ENCODE assay signal across 1 cellular context in the genomic region with DNA sequence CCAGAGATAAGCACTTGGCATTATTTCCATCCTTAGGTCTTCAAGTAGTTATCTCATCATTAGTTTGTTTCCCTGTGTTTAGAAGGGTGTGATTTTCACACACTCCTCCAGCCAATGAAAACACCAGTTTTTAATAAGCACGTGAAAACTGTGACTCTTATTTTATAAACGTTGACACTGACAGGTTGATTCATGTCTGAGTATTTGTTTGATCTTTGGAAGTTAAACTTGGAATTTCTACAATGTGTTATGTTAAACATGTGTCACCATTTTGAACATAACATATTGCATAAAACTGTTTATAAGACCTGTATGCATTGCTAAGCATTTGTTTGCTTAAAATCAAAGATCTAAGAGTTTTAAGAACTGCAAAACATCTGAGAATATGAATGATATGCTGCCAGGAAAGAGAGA.
TF ChIP-seq lines count a peak whose summit lies in the region.

No MANE protein-coding gene starts in this region.

TF ChIP-seq in HepG2, 621 proteins besides CTCF, POLR2A, EP300 and RAD21 (continued from another document and continues in another):
- TF ChIP-seq CEBPZ (IDR thresholded peaks at IDR 0.05; ENCODE audit: low read length) (no peak), FOXK2 (IDR thresholded peaks at IDR 0.05) (peak; percentile 6; the same call in 1 of the 2 replicates), DDIT3 (CRISPR knock-in tag; IDR thresholded peaks at IDR 0.05) (no peak), HOXD1 (CRISPR knock-in tag; IDR thresholded peaks at IDR 0.05) (peak; percentile 33; the same call in 1 of the 2 replicates), SOX6 (IDR thresholded peaks at IDR 0.05) (no peak), SOX6 (CRISPR knock-in tag; IDR thresholded peaks at IDR 0.05) (peak; percentile 55; the same call in 1 of the 2 replicates), ZFP82 (CRISPR knock-in tag; IDR thresholded peaks at IDR 0.05; ENCODE audit: borderline replicate concordance) (no peak), BHLHE40 (IDR thresholded peaks at IDR 0.05; ENCODE audit: low read length) (peak; percentile 87), HOXA5 (CRISPR knock-in tag; IDR thresholded peaks at IDR 0.05) (peak; percentile 77; the same call in 1 of the 2 replicates), ZBTB46 (CRISPR knock-in tag; IDR thresholded peaks at IDR 0.05; ENCODE audit: borderline replicate concordance) (no peak), CENPT (CRISPR knock-in tag; IDR thresholded peaks at IDR 0.05; ENCODE audit: low read depth) (no peak), ZFP36L2 (CRISPR knock-in tag; IDR thresholded peaks at IDR 0.05) (no peak), EHMT2 (IDR thresholded peaks at IDR 0.05; ENCODE audit: borderline replicate concordance, low read depth, low read length) (peak; percentile 58; the same call in 1 of the 2 replicates), HDAC2 (CRISPR knock-in tag; IDR thresholded peaks at IDR 0.05) (0 out of 2 replicates have a peak, but pooled peaks have one; percentile 26), ZNF362 (CRISPR knock-in tag; IDR thresholded peaks at IDR 0.05; ENCODE audit: borderline replicate concordance) (peak; percentile 62; the same call in 1 of the 2 replicates), AKAP8 (CRISPR knock-in tag; IDR thresholded peaks at IDR 0.05) (no peak), CEBPB (IDR thresholded peaks at IDR 0.05; ENCODE audit: borderline replicate concordance, low read depth, low read length) (peak; percentile 23; the same call in 1 of the 2 replicates), TCF7 (IDR thresholded peaks at IDR 0.05; ENCODE audit: low read depth) (peak; percentile 85), SAP130 (CRISPR knock-in tag; IDR thresholded peaks at IDR 0.05; ENCODE audit: low read depth) (peak; percentile 69), GABPA (IDR thresholded peaks at IDR 0.05; ENCODE audit: low read depth, low read length) (no peak), GABPA (CRISPR knock-in tag; IDR thresholded peaks at IDR 0.05; ENCODE audit: low read depth) (0 out of 2 replicates have a peak, but pooled peaks have one; percentile 26), HMG20A (CRISPR knock-in tag; IDR thresholded peaks at IDR 0.05; ENCODE audit: borderline replicate concordance) (peak; percentile 55; the same call in 1 of the 2 replicates), CEBPG (CRISPR knock-in tag; IDR thresholded peaks at IDR 0.05) (peak; percentile 45; the same call in 1 of the 2 replicates), THAP11 (CRISPR knock-in tag; IDR thresholded peaks at IDR 0.05) (0 out of 2 replicates have a peak, but pooled peaks have one; percentile 24), ZNF501 (CRISPR knock-in tag; IDR thresholded peaks at IDR 0.05) (no peak), MNT (IDR thresholded peaks at IDR 0.05) (peak; percentile 33; the same call in 1 of the 2 replicates), MED13 (CRISPR knock-in tag; IDR thresholded peaks at IDR 0.05) (no peak)
- TF ChIP-seq, protein P1, sequence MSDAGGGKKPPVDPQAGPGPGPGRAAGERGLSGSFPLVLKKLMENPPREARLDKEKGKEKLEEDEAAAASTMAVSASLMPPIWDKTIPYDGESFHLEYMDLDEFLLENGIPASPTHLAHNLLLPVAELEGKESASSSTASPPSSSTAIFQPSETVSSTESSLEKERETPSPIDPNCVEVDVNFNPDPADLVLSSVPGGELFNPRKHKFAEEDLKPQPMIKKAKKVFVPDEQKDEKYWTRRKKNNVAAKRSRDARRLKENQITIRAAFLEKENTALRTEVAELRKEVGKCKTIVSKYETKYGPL (CRISPR knock-in tag; IDR thresholded peaks at IDR 0.05), result no peak
- TF ChIP-seq, protein P2, sequence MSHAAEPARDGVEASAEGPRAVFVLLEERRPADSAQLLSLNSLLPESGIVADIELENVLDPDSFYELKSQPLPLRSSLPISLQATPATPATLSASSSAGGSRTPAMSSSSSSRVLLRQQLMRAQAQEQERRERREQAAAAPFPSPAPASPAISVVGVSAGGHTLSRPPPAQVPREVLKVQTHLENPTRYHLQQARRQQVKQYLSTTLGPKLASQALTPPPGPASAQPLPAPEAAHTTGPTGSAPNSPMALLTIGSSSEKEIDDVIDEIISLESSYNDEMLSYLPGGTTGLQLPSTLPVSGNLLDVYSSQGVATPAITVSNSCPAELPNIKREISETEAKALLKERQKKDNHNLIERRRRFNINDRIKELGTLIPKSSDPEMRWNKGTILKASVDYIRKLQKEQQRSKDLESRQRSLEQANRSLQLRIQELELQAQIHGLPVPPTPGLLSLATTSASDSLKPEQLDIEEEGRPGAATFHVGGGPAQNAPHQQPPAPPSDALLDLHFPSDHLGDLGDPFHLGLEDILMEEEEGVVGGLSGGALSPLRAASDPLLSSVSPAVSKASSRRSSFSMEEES (CRISPR knock-in tag; IDR thresholded peaks at IDR 0.05), result peak; percentile 51; the same call in 1 of the 2 replicates
- TF ChIP-seq, protein P3, sequence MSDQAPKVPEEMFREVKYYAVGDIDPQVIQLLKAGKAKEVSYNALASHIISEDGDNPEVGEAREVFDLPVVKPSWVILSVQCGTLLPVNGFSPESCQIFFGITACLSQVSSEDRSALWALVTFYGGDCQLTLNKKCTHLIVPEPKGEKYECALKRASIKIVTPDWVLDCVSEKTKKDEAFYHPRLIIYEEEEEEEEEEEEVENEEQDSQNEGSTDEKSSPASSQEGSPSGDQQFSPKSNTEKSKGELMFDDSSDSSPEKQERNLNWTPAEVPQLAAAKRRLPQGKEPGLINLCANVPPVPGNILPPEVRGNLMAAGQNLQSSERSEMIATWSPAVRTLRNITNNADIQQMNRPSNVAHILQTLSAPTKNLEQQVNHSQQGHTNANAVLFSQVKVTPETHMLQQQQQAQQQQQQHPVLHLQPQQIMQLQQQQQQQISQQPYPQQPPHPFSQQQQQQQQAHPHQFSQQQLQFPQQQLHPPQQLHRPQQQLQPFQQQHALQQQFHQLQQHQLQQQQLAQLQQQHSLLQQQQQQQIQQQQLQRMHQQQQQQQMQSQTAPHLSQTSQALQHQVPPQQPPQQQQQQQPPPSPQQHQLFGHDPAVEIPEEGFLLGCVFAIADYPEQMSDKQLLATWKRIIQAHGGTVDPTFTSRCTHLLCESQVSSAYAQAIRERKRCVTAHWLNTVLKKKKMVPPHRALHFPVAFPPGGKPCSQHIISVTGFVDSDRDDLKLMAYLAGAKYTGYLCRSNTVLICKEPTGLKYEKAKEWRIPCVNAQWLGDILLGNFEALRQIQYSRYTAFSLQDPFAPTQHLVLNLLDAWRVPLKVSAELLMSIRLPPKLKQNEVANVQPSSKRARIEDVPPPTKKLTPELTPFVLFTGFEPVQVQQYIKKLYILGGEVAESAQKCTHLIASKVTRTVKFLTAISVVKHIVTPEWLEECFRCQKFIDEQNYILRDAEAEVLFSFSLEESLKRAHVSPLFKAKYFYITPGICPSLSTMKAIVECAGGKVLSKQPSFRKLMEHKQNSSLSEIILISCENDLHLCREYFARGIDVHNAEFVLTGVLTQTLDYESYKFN (CRISPR knock-in tag; conservative IDR thresholded peaks at IDR 0.05), result peak; percentile 55
- TF ChIP-seq, protein P4, sequence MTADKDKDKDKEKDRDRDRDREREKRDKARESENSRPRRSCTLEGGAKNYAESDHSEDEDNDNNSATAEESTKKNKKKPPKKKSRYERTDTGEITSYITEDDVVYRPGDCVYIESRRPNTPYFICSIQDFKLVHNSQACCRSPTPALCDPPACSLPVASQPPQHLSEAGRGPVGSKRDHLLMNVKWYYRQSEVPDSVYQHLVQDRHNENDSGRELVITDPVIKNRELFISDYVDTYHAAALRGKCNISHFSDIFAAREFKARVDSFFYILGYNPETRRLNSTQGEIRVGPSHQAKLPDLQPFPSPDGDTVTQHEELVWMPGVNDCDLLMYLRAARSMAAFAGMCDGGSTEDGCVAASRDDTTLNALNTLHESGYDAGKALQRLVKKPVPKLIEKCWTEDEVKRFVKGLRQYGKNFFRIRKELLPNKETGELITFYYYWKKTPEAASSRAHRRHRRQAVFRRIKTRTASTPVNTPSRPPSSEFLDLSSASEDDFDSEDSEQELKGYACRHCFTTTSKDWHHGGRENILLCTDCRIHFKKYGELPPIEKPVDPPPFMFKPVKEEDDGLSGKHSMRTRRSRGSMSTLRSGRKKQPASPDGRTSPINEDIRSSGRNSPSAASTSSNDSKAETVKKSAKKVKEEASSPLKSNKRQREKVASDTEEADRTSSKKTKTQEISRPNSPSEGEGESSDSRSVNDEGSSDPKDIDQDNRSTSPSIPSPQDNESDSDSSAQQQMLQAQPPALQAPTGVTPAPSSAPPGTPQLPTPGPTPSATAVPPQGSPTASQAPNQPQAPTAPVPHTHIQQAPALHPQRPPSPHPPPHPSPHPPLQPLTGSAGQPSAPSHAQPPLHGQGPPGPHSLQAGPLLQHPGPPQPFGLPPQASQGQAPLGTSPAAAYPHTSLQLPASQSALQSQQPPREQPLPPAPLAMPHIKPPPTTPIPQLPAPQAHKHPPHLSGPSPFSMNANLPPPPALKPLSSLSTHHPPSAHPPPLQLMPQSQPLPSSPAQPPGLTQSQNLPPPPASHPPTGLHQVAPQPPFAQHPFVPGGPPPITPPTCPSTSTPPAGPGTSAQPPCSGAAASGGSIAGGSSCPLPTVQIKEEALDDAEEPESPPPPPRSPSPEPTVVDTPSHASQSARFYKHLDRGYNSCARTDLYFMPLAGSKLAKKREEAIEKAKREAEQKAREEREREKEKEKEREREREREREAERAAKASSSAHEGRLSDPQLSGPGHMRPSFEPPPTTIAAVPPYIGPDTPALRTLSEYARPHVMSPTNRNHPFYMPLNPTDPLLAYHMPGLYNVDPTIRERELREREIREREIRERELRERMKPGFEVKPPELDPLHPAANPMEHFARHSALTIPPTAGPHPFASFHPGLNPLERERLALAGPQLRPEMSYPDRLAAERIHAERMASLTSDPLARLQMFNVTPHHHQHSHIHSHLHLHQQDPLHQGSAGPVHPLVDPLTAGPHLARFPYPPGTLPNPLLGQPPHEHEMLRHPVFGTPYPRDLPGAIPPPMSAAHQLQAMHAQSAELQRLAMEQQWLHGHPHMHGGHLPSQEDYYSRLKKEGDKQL (CRISPR knock-in tag; IDR thresholded peaks at IDR 0.05; ENCODE audit: low read depth), result peak; percentile 79
